Comparison of ENCODE assay signal across 1 cellular context in the genomic region with DNA sequence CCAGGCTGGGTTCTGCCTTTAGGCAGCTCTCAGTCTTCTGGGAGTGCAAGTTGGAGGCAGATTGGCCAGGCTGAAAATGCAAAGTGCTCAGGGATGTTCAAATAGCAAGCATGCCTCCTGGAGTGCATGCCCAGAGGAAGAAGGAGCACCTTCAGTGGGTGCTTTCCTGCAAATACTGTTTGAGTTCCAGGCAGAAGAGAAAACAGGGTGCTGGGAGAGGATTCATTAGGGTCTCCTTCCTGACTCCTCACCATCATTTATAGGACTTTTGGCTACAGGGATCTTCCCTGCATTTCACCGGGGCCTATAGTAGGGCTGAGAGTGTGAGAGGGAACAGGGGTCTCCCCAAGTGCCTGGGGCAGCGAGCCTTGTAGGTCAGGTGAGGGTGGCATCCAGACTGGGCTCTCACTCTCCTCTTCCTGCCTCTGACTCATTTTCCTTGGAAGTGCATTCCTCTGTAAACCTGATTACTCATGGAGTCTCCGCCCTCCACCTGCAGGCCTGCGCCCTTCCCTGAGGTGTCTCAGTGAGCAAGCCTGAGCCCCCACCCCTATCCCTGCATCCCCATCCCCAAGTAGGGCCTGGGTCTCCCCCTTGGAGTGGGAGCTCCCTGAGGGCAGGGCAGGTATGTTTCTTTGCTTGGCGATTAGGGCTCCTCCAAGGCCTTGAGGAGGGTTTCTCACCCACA.
A peak's percentile ranks its signal among the peaks of the same experiment; 100 is the strongest.
TF ChIP-seq lines count a peak whose summit lies in the region.

No MANE protein-coding gene starts in this region.

TF ChIP-seq in Ishikawa, 13 proteins besides CTCF, POLR2A, EP300 and RAD21 (continued from another document):
- TF ChIP-seq ZBTB7A (IDR thresholded peaks at IDR 0.05; ENCODE audit: low read depth) = peak; percentile 70; the same call in 1 of the 2 replicates
- TF ChIP-seq CREB1 (IDR thresholded peaks at IDR 0.05; ENCODE audit: low read depth) = no peak
TF ChIP-seq in Ishikawa: peak in this region for 7.
